In the genomic region with DNA sequence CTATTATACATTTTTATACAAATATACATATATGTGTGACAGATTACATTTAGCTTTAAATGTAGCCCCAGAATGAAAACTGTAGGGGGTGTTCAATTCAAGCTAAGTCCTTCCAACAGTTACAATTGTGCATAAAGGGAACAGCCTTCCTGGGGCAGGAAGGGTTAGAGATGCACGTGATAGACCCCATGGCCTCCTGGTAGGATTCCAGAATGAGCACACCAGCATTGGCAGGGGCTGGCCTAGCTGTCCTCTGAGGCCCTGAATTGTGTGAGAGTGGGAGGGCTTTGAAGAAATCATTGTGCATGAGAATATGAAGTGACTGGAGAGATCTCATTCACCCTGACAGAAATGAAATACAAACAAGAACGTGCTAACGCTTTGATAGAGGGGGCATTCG, we compare ENCODE assay signal across 17 cellular contexts.
"Had no signal": no experiment of that assay in that cellular context is flagged by ENCODE, and none has a peak within 500 bp of the region (broad histone marks: within the 10 kb centered on the region; RNA-seq: fewer than 3 reads in every experiment).

No MANE protein-coding gene starts in this region.

- H3K27ac ChIP-seq: colonic mucosa, esophagus muscularis mucosa, foreskin keratinocyte, gastroesophageal sphincter, heart right ventricle, left lung, lower lobe of right lung had no signal

- H3K9me3 ChIP-seq: colonic mucosa, esophagus muscularis mucosa, gastroesophageal sphincter, heart right ventricle, left lung, lower lobe of right lung, mucosa of descending colon had no signal

- H3K27me3 ChIP-seq: colonic mucosa, esophagus muscularis mucosa, foreskin keratinocyte, gastroesophageal sphincter, heart right ventricle, left lung had no signal

- DNase-seq: colonic mucosa; cortex of kidney; effector CD8-positive, alpha-beta T cell; foreskin keratinocyte; glutamatergic neuron; heart right ventricle; hippocampal formation; left cardiac atrium; left lung; left ventricle myocardium superior; lower lobe of right lung; mesenchymal stem cell; mucosa of descending colon; naive B cell; naive thymus-derived CD8-positive, alpha-beta T cell had no signal

- H3K4me3 ChIP-seq: colonic mucosa, esophagus muscularis mucosa, gastroesophageal sphincter, heart right ventricle, left lung, lower lobe of right lung, mucosa of descending colon had no signal

- H3K36me3 ChIP-seq: colonic mucosa, esophagus muscularis mucosa, gastroesophageal sphincter, heart right ventricle, left lung, lower lobe of right lung had no signal

- ATAC-seq: foreskin keratinocyte; gastroesophageal sphincter; heart right ventricle; left cardiac atrium; left lung; left ventricle myocardium superior; lower lobe of right lung; mucosa of descending colon; naive thymus-derived CD8-positive, alpha-beta T cell had no signal

- H3K4me1 ChIP-seq: colonic mucosa had no signal
